ENCODE assay signal across 21 cellular contexts in the genomic region with DNA sequence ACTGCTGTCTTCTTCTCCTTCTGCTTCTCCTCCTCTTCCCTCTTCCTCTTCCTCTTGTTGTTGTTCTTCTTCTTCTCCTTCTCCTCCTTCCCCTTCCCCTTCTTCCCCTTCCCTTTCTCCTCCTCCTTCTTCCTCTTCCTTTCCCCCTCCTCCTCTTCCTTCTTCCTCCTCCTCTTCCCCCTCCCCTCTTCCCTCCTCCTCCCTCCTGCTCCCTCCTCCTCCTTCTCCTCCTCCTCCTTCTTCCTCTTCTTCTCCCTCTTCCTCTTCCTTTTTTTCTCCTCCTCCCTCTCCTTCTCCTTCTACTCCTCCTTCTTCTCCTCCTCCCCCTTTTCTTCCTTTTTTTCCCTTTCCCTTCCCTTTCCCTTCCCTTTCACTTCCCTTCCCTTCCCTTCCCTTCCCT.
DNase-seq lines count a peak whose midpoint lies in the region; ATAC-seq, FAIRE-seq and TF ChIP-seq lines count a peak whose summit lies in the region.
"Had no signal": no experiment of that assay in that cellular context is flagged by ENCODE, and none has a peak within 500 bp of the region (broad histone marks: within the 10 kb centered on the region; RNA-seq: fewer than 3 reads in every experiment).

No MANE protein-coding gene starts in this region.

- in situ Hi-C loops in HepG2 (cut with HindIII; ENCODE audit: extremely low pct_ligation_motif_present, low pct_unique_long_range_greater_than_20kb): no loop called here

- no peaks in the 10 kb centered on the region; the same call in 1 of the 2 replicates for H3K36me3 Mint-ChIP-seq in WTC11
- H3K36me3 Mint-ChIP-seq: CD8-positive, alpha-beta T cell had no signal

- H3K36me3 ChIP-seq in HepG2 (replicated peaks in 1 of 2; ENCODE audit: control insufficient read depth in 1 of 2, insufficient read depth in 2 of 2, low read length in 2 of 2) (no peaks in the 10 kb centered on the region), right lobe of liver (no peaks in the 10 kb centered on the region)
- H3K36me3 ChIP-seq: BLaER1 treated with 17β-estradiol and CSF1 and Interleukin-3, amounts not matched to agents 10 nM and 100 nM had no signal

- POLR2A ChIA-PET in HepG2 (lab: Yijun Ruan, JAX) (no interaction called here), WTC11 (lab: Charles Lee) (no interaction called here)

- FAIRE-seq in HepG2 (lab: Jason Lieb, UNC): no peak
- FAIRE-seq: A549, D721Med, G401.6, GM12891, GM19239 had no signal

- H3K4me3 Mint-ChIP-seq in WTC11: no peak overlapping the region
- H3K4me3 Mint-ChIP-seq: B cell; CD4-positive, alpha-beta T cell; CD8-positive, alpha-beta T cell had no signal

- no peak for TF ChIP-seq CTCF in HepG2 (CRISPR knock-in tag; IDR thresholded peaks at IDR 0.05)
- no peak for TF ChIP-seq CTCF in right lobe of liver (IDR thresholded peaks at IDR 0.05)
- no peak for TF ChIP-seq CTCF in WTC11 (IDR thresholded peaks at IDR 0.05)

- H3K9me3 Mint-ChIP-seq in WTC11: peaks cover 8% of the 10 kb centered on the region; the same call in 1 of the 2 replicates
- H3K9me3 Mint-ChIP-seq: CD8-positive, alpha-beta T cell had no signal

- TF ChIP-seq EP300 in HepG2 (IDR thresholded peaks at IDR 0.05; ENCODE audit: low read depth in 2 of 2, low read length in 2 of 2) (no peak), HepG2 (CRISPR knock-in tag; IDR thresholded peaks at IDR 0.05; ENCODE audit: borderline replicate concordance) (no peak)

- H3K4me1 ChIP-seq in HepG2 (ENCODE audit: insufficient read depth, low read length) (no peaks in the 10 kb centered on the region), right lobe of liver (no peaks in the 10 kb centered on the region)
- H3K4me1 ChIP-seq: A549; BLaER1 treated with 17β-estradiol and CSF1 and Interleukin-3, amounts not matched to agents 10 nM and 100 nM had no signal

- H3K27me3 Mint-ChIP-seq in WTC11 (ENCODE audit: low read depth): peaks cover 45% of the 10 kb centered on the region
- H3K27me3 Mint-ChIP-seq: B cell; CD4-positive, alpha-beta T cell had no signal

- peaks cover 38% of the 10 kb centered on the region for H3K4me1 Mint-ChIP-seq in WTC11
- H3K4me1 Mint-ChIP-seq: B cell had no signal

- H3K27ac ChIP-seq in HepG2 (ENCODE audit: extremely low read length, insufficient read depth, low read length): no peak overlapping the region
- H3K27ac ChIP-seq in right lobe of liver: no peak overlapping the region
- H3K27ac ChIP-seq: 22Rv1; A549; BLaER1 treated with 17β-estradiol and CSF1 and Interleukin-3, amounts not matched to agents 10 nM and 100 nM; C4-2B had no signal

- no peaks in the 10 kb centered on the region for H3K9me3 ChIP-seq in HepG2 (ENCODE audit: low read length)
- no peaks in the 10 kb centered on the region for H3K9me3 ChIP-seq in right lobe of liver
- H3K9me3 ChIP-seq: A549, Caco-2 had no signal

- no peak overlapping the region for H3K27ac Mint-ChIP-seq in WTC11
- H3K27ac Mint-ChIP-seq: B cell; CD4-positive, alpha-beta T cell; CD8-positive, alpha-beta T cell had no signal

- no peak overlapping the region for H3K9ac ChIP-seq in HepG2 (ENCODE audit: insufficient read depth, low read depth, low read length)
- H3K9ac ChIP-seq: BLaER1 treated with 17β-estradiol and CSF1 and Interleukin-3, amounts not matched to agents 10 nM and 100 nM had no signal

- ATAC-seq in HepG2 (no peak), right lobe of liver (no peak), WTC11 (no peak), HG02870 (IDR thresholded peaks at IDR 0.05; ENCODE audit: unreplicated experiment) (no peak)
- ATAC-seq: A549; CD8-positive, alpha-beta T cell had no signal

- BruUV-seq in HepG2 (replicated peaks; lab: Mats Ljungman, UMichigan): no TSS peak

- CTCF ChIA-PET in HepG2 (lab: Yijun Ruan, JAX; ENCODE audit: low intra/inter-chr PET ratio, low total read pairs) (no interaction called here), WTC11 (lab: Charles Lee) (interaction anchor here (0.7 kb wide), 1 partner anchor 17 kb away, joined by 3 read pairs; no protein-coding TSS in a partner anchor)

- TF ChIP-seq POLR2A in HepG2 (IDR thresholded peaks at IDR 0.05; ENCODE audit: insufficient read depth in 1 of 2, low read depth in 2 of 2, low read length in 2 of 2): no peak
- TF ChIP-seq POLR2A in right lobe of liver (IDR thresholded peaks at IDR 0.05): no peak

- intact Hi-C loops in HepG2 (cut with micrococcal nuclease; ENCODE audit: unreplicated experiment): no loop called here
- intact Hi-C loops in right lobe of liver (cut with DNase I): no loop called here

- H2AFZ ChIP-seq in HepG2 (ENCODE audit: low read length): no peak overlapping the region

- H3K79me2 ChIP-seq in HepG2 (ENCODE audit: insufficient read depth, low read length): no peaks in the 10 kb centered on the region

- no peak for TF ChIP-seq RAD21 in HepG2 (CRISPR knock-in tag; IDR thresholded peaks at IDR 0.05)

- H4K20me1 ChIP-seq in HepG2 (ENCODE audit: insufficient read depth, low read length): no peaks in the 10 kb centered on the region
- H4K20me1 ChIP-seq: BLaER1 treated with 17β-estradiol and CSF1 and Interleukin-3, amounts not matched to agents 10 nM and 100 nM had no signal

- H3K4me3 ChIP-seq in HepG2 (replicated peaks in 1 of 3; ENCODE audit: insufficient read depth in 1 of 3, low read depth in 2 of 3, low read length in 3 of 3): no peak overlapping the region
- H3K4me3 ChIP-seq in right lobe of liver: no peak overlapping the region
- H3K4me3 ChIP-seq: A549; BLaER1 treated with 17β-estradiol and CSF1 and Interleukin-3, amounts not matched to agents 10 nM and 100 nM had no signal

- H3K27me3 ChIP-seq in HepG2 (ENCODE audit: control insufficient read depth in 1 of 2, insufficient read depth in 2 of 2, low read length in 2 of 2) (peaks cover 0 to 5% of the 10 kb centered on the region in 2 experiments; a peak in 1 of 5 replicates), right lobe of liver (no peaks in the 10 kb centered on the region)
- H3K27me3 ChIP-seq: BLaER1 treated with 17β-estradiol and CSF1 and Interleukin-3, amounts not matched to agents 10 nM and 100 nM had no signal

- no peak for DNase-seq in HepG2 (ENCODE audit: low spot score)
- no peak for DNase-seq in right lobe of liver
- no peak for DNase-seq in WTC11 (ENCODE audit: low spot score)
- DNase-seq in NCI-H510A treated with DMSO at 0.1 percent for 48 hours (lab: John Stamatoyannopoulos, UW): no peak
- DNase-seq: AML-193; Caco-2; Calu3; CD4-positive, alpha-beta T cell; CD8-positive, alpha-beta T cell; DMS79 treated with DMSO at 0.1 percent for 48 hours; GF-D8 had no signal

- no peak overlapping the region for H3K4me2 ChIP-seq in HepG2 (ENCODE audit: low read depth, low read length)
- H3K4me2 ChIP-seq: A549; BLaER1 treated with 17β-estradiol and CSF1 and Interleukin-3, amounts not matched to agents 10 nM and 100 nM had no signal

TF ChIP-seq in HepG2, 621 proteins besides CTCF, POLR2A, EP300 and RAD21 (continues in another document):
- no peak for TF ChIP-seq KDM5A (IDR thresholded peaks at IDR 0.05; ENCODE audit: borderline replicate concordance, low read length)
- TF ChIP-seq PCBP2 (optimal IDR thresholded peaks at IDR 0.05; ENCODE audit: low read depth, low read length, poor library complexity, severe bottlenecking): peak; percentile 87
- peak; percentile 67 for TF ChIP-seq HNRNPK (IDR thresholded peaks at IDR 0.05; ENCODE audit: low read depth, low read length, poor library complexity, severe bottlenecking)
- TF ChIP-seq, protein P1, sequence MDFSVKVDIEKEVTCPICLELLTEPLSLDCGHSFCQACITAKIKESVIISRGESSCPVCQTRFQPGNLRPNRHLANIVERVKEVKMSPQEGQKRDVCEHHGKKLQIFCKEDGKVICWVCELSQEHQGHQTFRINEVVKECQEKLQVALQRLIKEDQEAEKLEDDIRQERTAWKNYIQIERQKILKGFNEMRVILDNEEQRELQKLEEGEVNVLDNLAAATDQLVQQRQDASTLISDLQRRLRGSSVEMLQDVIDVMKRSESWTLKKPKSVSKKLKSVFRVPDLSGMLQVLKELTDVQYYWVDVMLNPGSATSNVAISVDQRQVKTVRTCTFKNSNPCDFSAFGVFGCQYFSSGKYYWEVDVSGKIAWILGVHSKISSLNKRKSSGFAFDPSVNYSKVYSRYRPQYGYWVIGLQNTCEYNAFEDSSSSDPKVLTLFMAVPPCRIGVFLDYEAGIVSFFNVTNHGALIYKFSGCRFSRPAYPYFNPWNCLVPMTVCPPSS (IDR thresholded peaks at IDR 0.05): 0 out of 2 replicates have a peak, but pooled peaks have one; percentile 59

TF ChIP-seq in WTC11, 78 proteins besides CTCF, POLR2A, EP300 and RAD21:
- no peak for TF ChIP-seq CBFB (CRISPR knock-in tag; IDR thresholded peaks at IDR 0.05; ENCODE audit: low read depth)
- TF ChIP-seq, protein P2, sequence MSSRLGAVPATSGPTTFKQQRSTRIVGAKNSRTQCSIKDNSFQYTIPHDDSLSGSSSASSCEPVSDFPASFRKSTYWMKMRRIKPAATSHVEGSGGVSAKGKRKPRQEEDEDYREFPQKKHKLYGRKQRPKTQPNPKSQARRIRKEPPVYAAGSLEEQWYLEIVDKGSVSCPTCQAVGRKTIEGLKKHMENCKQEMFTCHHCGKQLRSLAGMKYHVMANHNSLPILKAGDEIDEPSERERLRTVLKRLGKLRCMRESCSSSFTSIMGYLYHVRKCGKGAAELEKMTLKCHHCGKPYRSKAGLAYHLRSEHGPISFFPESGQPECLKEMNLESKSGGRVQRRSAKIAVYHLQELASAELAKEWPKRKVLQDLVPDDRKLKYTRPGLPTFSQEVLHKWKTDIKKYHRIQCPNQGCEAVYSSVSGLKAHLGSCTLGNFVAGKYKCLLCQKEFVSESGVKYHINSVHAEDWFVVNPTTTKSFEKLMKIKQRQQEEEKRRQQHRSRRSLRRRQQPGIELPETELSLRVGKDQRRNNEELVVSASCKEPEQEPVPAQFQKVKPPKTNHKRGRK (CRISPR knock-in tag; IDR thresholded peaks at IDR 0.05; ENCODE audit: borderline replicate concordance): 0 out of 2 replicates have a peak, but pooled peaks have one; percentile 34
